1 cellular context compared by ENCODE assay signal in genomic region chr14:105165761-105166485, GRCh38.
TF ChIP-seq lines count a peak whose summit lies in the region.

No MANE protein-coding gene starts in this region.

TF ChIP-seq in K562, 482 proteins besides CTCF, POLR2A, EP300 and RAD21:
- TF ChIP-seq RBM39 (optimal IDR thresholded peaks at IDR 0.05; ENCODE audit: low read depth, low read length) (no peak), POLR2G (IDR thresholded peaks at IDR 0.05; ENCODE audit: low read depth, low read length) (peak; percentile 19; the same call in 1 of the 2 replicates), RBFOX2 (IDR thresholded peaks at IDR 0.05; ENCODE audit: low read depth, low read length) (peak; percentile 0; the same call in 1 of the 2 replicates)
